In genomic region chr2:84697895-84698294, GRCh38 we compare ENCODE assay signal across 1 cellular context.
TF ChIP-seq lines count a peak whose summit lies in the region.

No MANE protein-coding gene starts in this region.

TF ChIP-seq in A549, 52 proteins besides CTCF, POLR2A, EP300 and RAD21 (continued from another document):
- TF ChIP-seq SREBF2 (IDR thresholded peaks at IDR 0.05) (no peak), ATOH8 (CRISPR knock-in tag; IDR thresholded peaks at IDR 0.05; ENCODE audit: low read depth) (no peak), REST (IDR thresholded peaks at IDR 0.05) (no peak), JUNB (IDR thresholded peaks at IDR 0.05) (no peak), FOSB (CRISPR knock-in tag; IDR thresholded peaks at IDR 0.05) (no peak)
